Comparison of ENCODE assay signal across 8 cellular contexts in genomic region chrX:45801554-45801953, GRCh38.
A peak's percentile ranks its signal among the peaks of the same experiment; 100 is the strongest.
DNase-seq lines count a peak whose midpoint lies in the region; ATAC-seq, FAIRE-seq and TF ChIP-seq lines count a peak whose summit lies in the region.

No MANE protein-coding gene starts in this region.

- no peaks in the 10 kb centered on the region for H3K27me3 Mint-ChIP-seq in CD4-positive, alpha-beta T cell
- H3K27me3 Mint-ChIP-seq in central memory CD8-positive, alpha-beta T cell = no peaks in the 10 kb centered on the region

- POLR2A ChIA-PET in CD4-positive, alpha-beta T cell (lab: Charles Lee) = interaction anchor here (0.6 to 2.6 kb wide), 3 partner anchors 32 to 164 kb away, joined by 3 to 18 read pairs (median 16); no protein-coding TSS in a partner anchor

- H3K4me3 Mint-ChIP-seq in CD4-positive, alpha-beta T cell = peak overlapping the region; percentile 72
- H3K4me3 Mint-ChIP-seq in central memory CD8-positive, alpha-beta T cell = peak overlapping the region; percentile 40

- no peak overlapping the region for H2AFZ ChIP-seq in parathyroid adenoma

- no peak for DNase-seq in CD4-positive, alpha-beta T cell
- DNase-seq in GM19239 (ENCODE audit: insufficient read length, low spot score) (no peak), NCI-H526 treated with DMSO at 0.1 percent for 48 hours (lab: John Stamatoyannopoulos, UW) (peak; percentile 0), MG63 (no peak), kidney glomerular epithelial cell (lab: John Stamatoyannopoulos, UW) (no peak)
- DNase-seq in central memory CD8-positive, alpha-beta T cell (ENCODE audit: low spot score in 2 of 2) = peak in 1 of 2 donors; percentile 10

- H3K9ac ChIP-seq in parathyroid adenoma = no peak overlapping the region

- peaks cover 2% of the 10 kb centered on the region for H3K36me3 Mint-ChIP-seq in CD4-positive, alpha-beta T cell (ENCODE audit: low read depth)
- H3K36me3 Mint-ChIP-seq in central memory CD8-positive, alpha-beta T cell (ENCODE audit: insufficient read depth) = peaks cover 4% of the 10 kb centered on the region

- H3K9me3 Mint-ChIP-seq in CD4-positive, alpha-beta T cell = no peaks in the 10 kb centered on the region
- no peaks in the 10 kb centered on the region for H3K9me3 Mint-ChIP-seq in central memory CD8-positive, alpha-beta T cell

- peaks cover 57% of the 10 kb centered on the region for H3K4me1 Mint-ChIP-seq in CD4-positive, alpha-beta T cell (ENCODE audit: low read depth)
- peaks cover 30% of the 10 kb centered on the region for H3K4me1 Mint-ChIP-seq in central memory CD8-positive, alpha-beta T cell

- H3K27ac ChIP-seq in CD4-positive, alpha-beta T cell (ENCODE audit: low read depth, low read length) = no peak overlapping the region
- H3K27ac ChIP-seq in parathyroid adenoma = no peak overlapping the region

- H3K4me3 ChIP-seq in parathyroid adenoma (ENCODE audit: low read depth, low read length) (no peak overlapping the region), MG63 (no peak overlapping the region)

- H3K9me3 ChIP-seq in CD4-positive, alpha-beta T cell (ENCODE audit: control insufficient read depth, low read length) = no peaks in the 10 kb centered on the region
- H3K9me3 ChIP-seq in parathyroid adenoma (ENCODE audit: control insufficient read depth, low read length) = no peaks in the 10 kb centered on the region
- no peaks in the 10 kb centered on the region for H3K9me3 ChIP-seq in MG63

- no peaks in the 10 kb centered on the region for H3K79me2 ChIP-seq in parathyroid adenoma

- peak overlapping the region; percentile 83 for H3K27ac Mint-ChIP-seq in CD4-positive, alpha-beta T cell
- no peak overlapping the region for H3K27ac Mint-ChIP-seq in central memory CD8-positive, alpha-beta T cell (ENCODE audit: low read depth)

- peak; percentile 44 for TF ChIP-seq CTCF in CD4-positive, alpha-beta T cell (IDR thresholded peaks at IDR 0.05)
- peak; percentile 20 for TF ChIP-seq CTCF in parathyroid adenoma (IDR thresholded peaks at IDR 0.05)

- no peaks in the 10 kb centered on the region for H3K27me3 ChIP-seq in CD4-positive, alpha-beta T cell (ENCODE audit: control insufficient read depth, insufficient read depth, low read length)
- H3K27me3 ChIP-seq in parathyroid adenoma (ENCODE audit: control insufficient read depth, insufficient read depth, low read length) (no peaks in the 10 kb centered on the region), MG63 (no peaks in the 10 kb centered on the region)

- CTCF ChIA-PET in CD4-positive, alpha-beta T cell (lab: Charles Lee) = interaction anchor here (0.5 to 2.1 kb wide), 6 partner anchors 22 to 753 kb away, joined by 3 to 6 read pairs (median 4); no protein-coding TSS in a partner anchor

- peak; percentile 50 for ATAC-seq in CD4-positive, alpha-beta T cell (ENCODE audit: poor library complexity)
- ATAC-seq in central memory CD8-positive, alpha-beta T cell (replicated peaks; ENCODE audit: extremely low read depth, poor library complexity, severe bottlenecking) = peak; percentile 74
- no peak for ATAC-seq in HG03378 (IDR thresholded peaks at IDR 0.05; ENCODE audit: unreplicated experiment)

- intact Hi-C loops in CD4-positive, alpha-beta T cell (cut with DNase I, micrococcal nuclease) = loop anchor here in 1 of 2 experiments (5.0 to 10.0 kb wide), 2 partner anchors 41 to 773 kb away; partner anchors contain the start of gene CHST7

- H3K36me3 ChIP-seq in parathyroid adenoma (ENCODE audit: control insufficient read depth, insufficient read depth, low read length) (no peaks in the 10 kb centered on the region), MG63 (peaks cover 12% of the 10 kb centered on the region; the same call in 1 of the 2 replicates)

- H3K4me2 ChIP-seq in parathyroid adenoma (ENCODE audit: low read length) = no peak overlapping the region

- no peaks in the 10 kb centered on the region for H3K4me1 ChIP-seq in parathyroid adenoma

- FAIRE-seq in GM19239 (lab: Jason Lieb, UNC) = peak; percentile 54
